22 cellular contexts compared by ENCODE assay signal in genomic region chr16:85840801-85841200, GRCh38. TPM values are rescaled to one million over a fixed set of nuclear protein-coding genes. Genes with fewer than 3 reads are reported as not detected.
"Had no signal": no experiment of that assay in that cellular context is flagged by ENCODE, and none has a peak within 500 bp of the region (broad histone marks: within the 10 kb centered on the region; RNA-seq: fewer than 3 reads in every experiment).

No MANE protein-coding gene starts in this region.

- H3K9ac ChIP-seq: SK-N-SH had no signal

- H3K4me2 ChIP-seq: SK-N-SH had no signal

- DNase-seq: IMR-90, Karpas-422, KG1, MG63, NCI-H1092, NCI-H1105 treated with DMSO at 0.1 percent for 48 hours, NCI-H1436, NCI-H187, NCI-H2029, NCI-H2081 treated with DMSO at 0.1 percent for 48 hours, NCI-H2171, NCI-H226, NCI-H446, NCI-H510A treated with DMSO at 0.1 percent for 48 hours, NCI-H526, NCI-H748 treated with DMSO at 0.1 percent for 48 hours, RPMI8226, SHP77, SK-N-SH, SW 1271 had no signal

- H3K4me3 ChIP-seq: MG63 had no signal

- FAIRE-seq: HepG2, RCC 7860 had no signal

- H3K36me3 ChIP-seq: MG63 had no signal

- H3K9me3 ChIP-seq: MG63, SK-N-SH had no signal

- ATAC-seq: HepG2 had no signal

RNA-seq across cellular contexts. Expression of gene IRF8, which starts 58.2 kb away (rescaled TPM):
- total RNA-seq: HepG2, IMR-90 had no signal
- polyA plus RNA-seq: HepG2, IMR-90, SK-N-SH had no signal
